In the genomic region with DNA sequence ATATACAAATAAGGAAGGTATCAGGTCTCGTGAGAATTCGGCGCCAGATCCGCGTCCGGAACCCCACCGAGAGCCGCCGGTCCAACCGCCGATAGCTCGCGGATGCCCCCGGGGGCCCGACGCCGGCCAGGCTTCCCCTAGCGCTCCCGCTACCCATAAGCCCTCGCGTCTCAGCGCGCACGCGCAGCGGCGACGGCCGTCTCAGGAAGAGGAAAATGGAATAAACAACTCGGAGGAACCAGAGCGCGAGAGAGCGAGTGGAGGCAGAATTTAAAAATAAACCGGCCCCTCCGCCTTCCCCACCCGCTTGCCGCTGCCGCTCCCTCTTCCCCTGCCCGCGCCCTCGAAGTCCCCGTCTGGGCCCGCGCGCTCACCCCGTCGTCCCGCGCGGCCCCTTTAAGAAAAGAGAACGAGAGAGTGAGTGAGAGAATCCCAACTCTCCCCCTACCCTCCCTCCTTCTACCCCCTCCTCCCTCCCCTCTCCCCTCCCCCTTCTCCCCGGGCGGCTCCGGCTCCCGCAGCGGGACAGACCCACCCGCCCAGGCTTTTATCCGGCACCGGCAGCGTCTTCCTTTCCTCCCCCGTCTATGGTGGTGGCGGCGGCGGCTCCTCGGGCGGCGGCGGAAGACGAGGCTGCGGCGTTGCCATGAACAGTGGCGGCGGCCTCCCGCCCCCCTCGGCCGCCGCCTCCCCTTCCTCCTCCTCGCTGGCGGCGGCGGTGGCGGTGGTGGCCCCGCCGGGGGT, we compare ENCODE assay signal across 8 cellular contexts. TPM values are rescaled to one million over a fixed set of nuclear protein-coding genes. Genes with fewer than 3 reads are reported as not detected.
DNase-seq lines count a peak whose midpoint lies in the region; ATAC-seq, FAIRE-seq and TF ChIP-seq lines count a peak whose summit lies in the region.

A gene with protein sequence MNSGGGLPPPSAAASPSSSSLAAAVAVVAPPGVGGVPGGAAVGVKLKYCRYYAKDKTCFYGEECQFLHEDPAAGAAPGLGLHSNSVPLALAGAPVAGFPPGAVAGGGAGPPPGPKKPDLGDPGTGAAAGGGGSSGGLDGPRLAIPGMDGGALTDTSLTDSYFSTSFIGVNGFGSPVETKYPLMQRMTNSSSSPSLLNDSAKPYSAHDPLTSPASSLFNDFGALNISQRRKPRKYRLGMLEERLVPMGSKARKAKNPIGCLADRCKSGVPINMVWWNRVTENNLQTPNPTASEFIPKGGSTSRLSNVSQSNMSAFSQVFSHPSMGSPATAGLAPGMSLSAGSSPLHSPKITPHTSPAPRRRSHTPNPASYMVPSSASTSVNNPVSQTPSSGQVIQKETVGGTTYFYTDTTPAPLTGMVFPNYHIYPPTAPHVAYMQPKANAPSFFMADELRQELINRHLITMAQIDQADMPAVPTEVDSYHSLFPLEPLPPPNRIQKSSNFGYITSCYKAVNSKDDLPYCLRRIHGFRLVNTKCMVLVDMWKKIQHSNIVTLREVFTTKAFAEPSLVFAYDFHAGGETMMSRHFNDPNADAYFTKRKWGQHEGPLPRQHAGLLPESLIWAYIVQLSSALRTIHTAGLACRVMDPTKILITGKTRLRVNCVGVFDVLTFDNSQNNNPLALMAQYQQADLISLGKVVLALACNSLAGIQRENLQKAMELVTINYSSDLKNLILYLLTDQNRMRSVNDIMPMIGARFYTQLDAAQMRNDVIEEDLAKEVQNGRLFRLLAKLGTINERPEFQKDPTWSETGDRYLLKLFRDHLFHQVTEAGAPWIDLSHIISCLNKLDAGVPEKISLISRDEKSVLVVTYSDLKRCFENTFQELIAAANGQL (plus strand): TSS at position 534 of the 744 bp plus-strand sequence. CDS start 113 bp downstream, at position 647.

- H3K4me3 ChIP-seq in right atrium auricular region = peak within 1 kb of the TSS; percentile 85 to 98
- H3K4me3 ChIP-seq in uterus = peak within 1 kb of the TSS; percentile 75 to 97

- peak; percentile 89 for TF ChIP-seq POLR2A in GM12891 (IDR thresholded peaks at IDR 0.05; ENCODE audit: low read depth, low read length)
- TF ChIP-seq POLR2A in uterus (IDR thresholded peaks at IDR 0.05) = peak; percentile 62 to 67

- peak; percentile 69 for DNase-seq in GM12891 (ENCODE audit: insufficient read length, low spot score)
- peak; percentile 88 for DNase-seq in NCI-H146 (lab: John Stamatoyannopoulos, UW)
- DNase-seq in T-helper 2 cell = peak; percentile 87 to 95 (median 89)
- peak; percentile 93 for DNase-seq in right atrium auricular region (ENCODE audit: low spot score)
- peak; percentile 92 for DNase-seq in putamen (ENCODE audit: low spot score)
- peak; percentile 90 to 91 for DNase-seq in uterus

- ATAC-seq in HG02759 (IDR thresholded peaks at IDR 0.05; ENCODE audit: unreplicated experiment) = peak; percentile 64

- H3K27me3 ChIP-seq in right atrium auricular region = no peaks in the 10 kb centered on the region
- no peaks in the 10 kb centered on the region for H3K27me3 ChIP-seq in uterus

- H3K4me1 ChIP-seq in right atrium auricular region (peaks cover 0 to 27% of the 10 kb centered on the region in 2 donors), uterus (no peaks in the 10 kb centered on the region)

- H3K9me3 ChIP-seq in right atrium auricular region (no peaks in the 10 kb centered on the region), uterus (no peaks in the 10 kb centered on the region)

- intact Hi-C loops in uterus (cut with DNase I; ENCODE audit: low total_unique reads) = no loop called here

- H3K27ac ChIP-seq in angular gyrus (ENCODE audit: low read depth, low read length) (peak within 1 kb of the TSS; percentile 94), right atrium auricular region (peak within 1 kb of the TSS; percentile 97 to 98), uterus (peak within 1 kb of the TSS; percentile 97)

- H3K36me3 ChIP-seq in right atrium auricular region (no peaks in the 10 kb centered on the region), uterus (no peaks in the 10 kb centered on the region)

- TF ChIP-seq CTCF in right atrium auricular region (IDR thresholded peaks at IDR 0.05) = no peak
- peak in 3 of 4 experiments; percentile 8 to 10 (median 9) for TF ChIP-seq CTCF in uterus (IDR thresholded peaks at IDR 0.05)

- FAIRE-seq in GM12891 (lab: Jason Lieb, UNC) = peak; percentile 95

TF ChIP-seq in GM12891, 5 proteins besides CTCF, POLR2A, EP300 and RAD21:
- TF ChIP-seq TAF1 (IDR thresholded peaks at IDR 0.05; ENCODE audit: low read depth, low read length) (peak; percentile 59; the same call in 1 of the 2 replicates), POU2F2 (IDR thresholded peaks at IDR 0.05; ENCODE audit: low read depth, low read length) (peak; percentile 36; the same call in 1 of the 2 replicates), SPI1 (IDR thresholded peaks at IDR 0.05; ENCODE audit: low read depth, low read length) (no peak), POLR2AphosphoS5 (IDR thresholded peaks at IDR 0.05; ENCODE audit: low read depth, low read length) (peak; percentile 87), PAX5 (IDR thresholded peaks at IDR 0.05; ENCODE audit: insufficient read depth, low read length, severe bottlenecking) (no peak)

RNA-seq across cellular contexts. Expression of the gene that starts here (rescaled TPM):
- polyA plus RNA-seq in GM12891 (2012; ENCODE audit: low read depth, missing spikeins) = 9.5 TPM
- total RNA-seq in right atrium auricular region (10 to 100 TPM in 1 of 2 donors, 1 to 10 TPM in 1; 8.7 to 12.0 TPM), uterus (10 to 100 TPM; 17.4 to 61.4 (median 48.2) TPM)

Comparison
In these comparisons a context has a peak if more than half of its experiments do, and no peak if none do; other contexts are left out.
1. Peak in every context shown above with its lines: DNase-seq, ATAC-seq, H3K4me3 ChIP-seq and H3K27ac ChIP-seq.
2. CTCF ChIP-seq: peak in uterus (3 of 4); none in right atrium auricular region (0 of 2).